Comparison of ENCODE assay signal across 11 cellular contexts in the genomic region with DNA sequence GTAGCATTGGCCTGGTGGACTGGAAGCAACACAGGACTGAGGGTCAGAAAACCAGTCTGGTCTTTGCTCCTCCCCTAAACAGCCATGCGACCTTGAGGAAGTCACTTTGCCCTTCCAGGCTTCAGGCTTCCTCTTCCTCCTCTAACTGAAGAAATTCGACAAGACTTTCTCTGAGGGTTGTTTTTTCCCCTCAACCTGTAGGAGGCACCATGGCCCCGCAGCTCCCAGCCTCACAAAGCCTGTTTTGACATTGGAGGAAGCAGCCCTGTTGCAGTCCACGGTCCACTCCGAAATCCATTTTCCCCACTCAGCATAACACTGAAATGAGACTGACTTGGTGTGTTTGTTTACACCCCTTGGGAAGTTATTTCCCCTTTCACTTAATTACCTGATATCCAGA. TPM values are rescaled to one million over a fixed set of nuclear protein-coding genes. Genes with fewer than 3 reads are reported as not detected.
A peak's percentile ranks its signal among the peaks of the same experiment; 100 is the strongest.
DNase-seq lines count a peak whose midpoint lies in the region; ATAC-seq and TF ChIP-seq lines count a peak whose summit lies in the region.
"Had no signal": no experiment of that assay in that cellular context is flagged by ENCODE, and none has a peak within 500 bp of the region (broad histone marks: within the 10 kb centered on the region; RNA-seq: fewer than 3 reads in every experiment).

No MANE protein-coding gene starts in this region.

- H3K9me3 Mint-ChIP-seq in activated T-helper 17 cell treated with anti-CD3 and anti-CD28 coated beads, Interleukin-2, amount 50 U/mL, for 72 hours: no peaks in the 10 kb centered on the region
- H3K9me3 Mint-ChIP-seq: CD8-positive, alpha-beta memory T cell had no signal

- H3K36me3 ChIP-seq in H7 (replicated peaks; ENCODE audit: control insufficient read depth, insufficient read depth, low read length) (no peaks in the 10 kb centered on the region), left lung (no peaks in the 10 kb centered on the region)

- no peaks in the 10 kb centered on the region for H3K4me1 ChIP-seq in left lung

- peaks cover 26% of the 10 kb centered on the region for H3K27me3 Mint-ChIP-seq in activated T-helper 17 cell treated with anti-CD3 and anti-CD28 coated beads, Interleukin-2, amount 50 U/mL, for 72 hours

- H3K27me3 ChIP-seq in H7 (ENCODE audit: control insufficient read depth, insufficient read depth, low read length): no peaks in the 10 kb centered on the region
- peaks cover 0 to 24% of the 10 kb centered on the region in 2 donors for H3K27me3 ChIP-seq in left lung

- H3K4me1 Mint-ChIP-seq in activated T-helper 17 cell treated with anti-CD3 and anti-CD28 coated beads, Interleukin-2, amount 50 U/mL, for 72 hours: no peaks in the 10 kb centered on the region
- H3K4me1 Mint-ChIP-seq: CD8-positive, alpha-beta memory T cell had no signal

- H3K27ac ChIP-seq in left lung: no peak overlapping the region

- H3K4me3 Mint-ChIP-seq in activated T-helper 17 cell treated with anti-CD3 and anti-CD28 coated beads, Interleukin-2, amount 50 U/mL, for 72 hours: no peak overlapping the region
- H3K4me3 Mint-ChIP-seq: CD8-positive, alpha-beta memory T cell had no signal

- ATAC-seq in left lung (peak; percentile 53), HG03460 (IDR thresholded peaks at IDR 0.05; ENCODE audit: unreplicated experiment) (no peak)
- ATAC-seq in activated T-helper 17 cell treated with anti-CD3 and anti-CD28 coated beads, Interleukin-2, amount 50 U/mL, for 72 hours (replicated peaks): no peak

- no peak overlapping the region for H3K4me3 ChIP-seq in H7 (ENCODE audit: insufficient read depth, low read depth, low read length)
- no peak overlapping the region for H3K4me3 ChIP-seq in left lung

- intact Hi-C loops in left lung (cut with DNase I): loop anchor here in 1 of 2 donors (5.0 kb wide), 1 partner anchor 1058 kb away; no protein-coding TSS in a partner anchor

- DNase-seq in 8988T (peak; percentile 11), H7 (peak; percentile 35), astrocyte of the hippocampus (ENCODE audit: low read depth, low spot score) (peak; percentile 16), left lung (no peak), AML-193 (lab: John Stamatoyannopoulos, UW) (no peak)
- DNase-seq in stimulated activated naive CD4-positive, alpha-beta T cell (lab: John Stamatoyannopoulos, UW): no peak
- DNase-seq: CD8-positive, alpha-beta memory T cell; IMR-90; T-helper 1 cell had no signal

- TF ChIP-seq CTCF in left lung (IDR thresholded peaks at IDR 0.05): no peak

- H3K27ac Mint-ChIP-seq in activated T-helper 17 cell treated with anti-CD3 and anti-CD28 coated beads, Interleukin-2, amount 50 U/mL, for 72 hours: no peak overlapping the region
- H3K27ac Mint-ChIP-seq: CD8-positive, alpha-beta memory T cell had no signal

- no peaks in the 10 kb centered on the region for H3K36me3 Mint-ChIP-seq in activated T-helper 17 cell treated with anti-CD3 and anti-CD28 coated beads, Interleukin-2, amount 50 U/mL, for 72 hours (ENCODE audit: low read depth)
- H3K36me3 Mint-ChIP-seq: CD8-positive, alpha-beta memory T cell had no signal

- H3K9me3 ChIP-seq in left lung: no peaks in the 10 kb centered on the region

RNA-seq across cellular contexts. Expression of a gene that starts 41.2 kb away (rescaled TPM):
- not detected in 2 replicates for total RNA-seq in H7 (2014; rRNA removed; shearing (Covaris generic))
- not detected for total RNA-seq in left lung
- total RNA-seq in activated T-helper 17 cell treated with anti-CD3 and anti-CD28 coated beads, Interleukin-2, amount 50 U/mL, for 72 hours: not detected
- total RNA-seq: CD8-positive, alpha-beta memory T cell; IMR-90 had no signal

Comparison
In these comparisons a context has a peak if more than half of its experiments do, and no peak if none do; other contexts are left out.
1. DNase-seq: peak in 8988T (single experiment), H7 (single experiment) and astrocyte of the hippocampus (single experiment); none in left lung (0 of 2), AML-193 (0 of 2) and stimulated activated naive CD4-positive, alpha-beta T cell (0 of 6).